8 cellular contexts compared by ENCODE assay signal in the genomic region with DNA sequence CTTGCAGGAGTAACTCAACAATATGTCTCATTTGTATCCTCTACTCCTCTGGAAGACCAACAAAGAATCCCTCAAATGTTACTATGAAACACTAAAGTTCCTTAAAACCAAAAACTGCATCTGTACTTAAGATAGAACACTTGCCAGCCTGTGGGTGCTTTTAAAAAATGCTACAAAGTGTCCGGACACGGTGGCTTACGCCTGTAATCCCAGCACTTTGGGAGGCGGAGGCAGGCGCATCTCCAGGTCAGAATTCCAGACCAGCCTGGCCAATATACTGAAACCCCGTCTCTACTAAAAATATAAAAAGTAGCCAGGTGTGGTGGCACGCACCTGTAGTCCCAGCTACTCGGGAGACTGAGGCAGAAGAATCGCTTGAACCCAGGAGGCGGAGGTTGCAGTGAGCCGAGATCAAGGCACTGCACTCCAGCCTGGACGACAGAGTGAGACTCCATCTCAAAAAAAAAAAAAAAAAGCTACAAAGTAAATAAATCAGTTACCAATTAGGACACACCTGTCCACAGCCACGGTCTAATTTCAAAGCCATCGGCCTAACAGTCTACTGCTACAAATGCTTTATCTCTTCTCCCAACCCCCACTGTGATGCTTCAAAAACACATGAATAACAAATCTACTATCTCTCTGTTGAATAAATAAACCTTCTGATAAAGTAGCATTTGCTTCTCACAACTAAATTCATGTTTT. TPM values are rescaled to one million over a fixed set of nuclear protein-coding genes. Genes with fewer than 3 reads are reported as not detected.
DNase-seq lines count a peak whose midpoint lies in the region; ATAC-seq, FAIRE-seq and TF ChIP-seq lines count a peak whose summit lies in the region.
"Not testable (repeated sequence)": the region's sequence is repeated elsewhere in the genome, so short reads cannot be mapped to it uniquely, and the experiment has no call there.

No MANE protein-coding gene starts in this region.

- peak overlapping the region; percentile 56 for H3K4me2 ChIP-seq in GM12878 (ENCODE audit: control insufficient read depth, insufficient read depth)

- H3K4me1 ChIP-seq in GM12878 (ENCODE audit: control insufficient read depth, insufficient read depth, low read length): not testable (repeated sequence)
- H3K4me1 ChIP-seq in spleen: peaks cover 33 to 80% (median 69%) of the 10 kb centered on the region in 6 donors

- not testable (repeated sequence) for ATAC-seq in CD4-positive, alpha-beta T cell (ENCODE audit: poor library complexity); GM12878; naive B cell (ENCODE audit: low read depth in 2 of 2)

- not testable (repeated sequence) for DNase-seq in CD4-positive, alpha-beta T cell; HL-60 (ENCODE audit: low read depth in 1 of 2, low spot score in 1 of 2); GM12878 (ENCODE audit: low read depth, low spot score); glutamatergic neuron; naive B cell
- DNase-seq in NCI-H2196 treated with DMSO at 0.1 percent for 48 hours (lab: John Stamatoyannopoulos, UW; ENCODE audit: unreplicated experiment) (peak; percentile 24), spleen (peak; percentile 15)

- H3K27me3 ChIP-seq in CD4-positive, alpha-beta T cell (ENCODE audit: control insufficient read depth, insufficient read depth, low read length); HL-60 (ENCODE audit: insufficient read depth, poor library complexity, severe bottlenecking); GM12878 (replicated peaks in 1 of 2; ENCODE audit: control insufficient read depth in 2 of 2, insufficient read depth in 2 of 2, low read length in 1 of 2); spleen (replicated peaks in 1 of 7): not testable (repeated sequence)

- not testable (repeated sequence) for H4K20me1 ChIP-seq in GM12878 (ENCODE audit: control insufficient read depth, insufficient read depth)

- not testable (repeated sequence) for TF ChIP-seq RAD21 in GM12878 (IDR thresholded peaks at IDR 0.05; ENCODE audit: insufficient read depth, low read depth, low read length)

- RAD21 ChIA-PET in GM12878 (lab: Charles Lee; ENCODE audit: unreplicated experiment): interaction anchor here (1.2 kb wide), 1 partner anchor 105 kb away, joined by 3 read pairs; no protein-coding TSS in a partner anchor

- TF ChIP-seq EP300 in GM12878 (IDR thresholded peaks at IDR 0.05; ENCODE audit: borderline replicate concordance in 1 of 2, control insufficient read depth in 1 of 2, low read depth in 2 of 2, low read length in 2 of 2): not testable (repeated sequence)

- TF ChIP-seq CTCF in CD4-positive, alpha-beta T cell (IDR thresholded peaks at IDR 0.05); HL-60 (IDR thresholded peaks at IDR 0.05; ENCODE audit: insufficient read depth, low read length); VCaP (conservative IDR thresholded peaks at IDR 0.05); GM12878 (IDR thresholded peaks at IDR 0.05 in 2 of 3, conservative IDR thresholded peaks at IDR 0.05 in 1 of 3; ENCODE audit: control insufficient read depth in 2 of 3, extremely low read depth in 1 of 3, insufficient read depth in 1 of 3, low read depth in 3 of 3, low read length in 3 of 3); glutamatergic neuron (IDR thresholded peaks at IDR 0.05; ENCODE audit: partially characterized antibody, unreplicated experiment); spleen (IDR thresholded peaks at IDR 0.05 in 8 of 11, conservative IDR thresholded peaks at IDR 0.05 in 3 of 11): not testable (repeated sequence)

- not testable (repeated sequence) for H3K27me3 Mint-ChIP-seq in CD4-positive, alpha-beta T cell; glutamatergic neuron (ENCODE audit: unreplicated experiment); naive B cell

- H3K9me3 Mint-ChIP-seq in CD4-positive, alpha-beta T cell; glutamatergic neuron (ENCODE audit: unreplicated experiment); naive B cell: not testable (repeated sequence)

- not testable (repeated sequence) for H3K9me3 ChIP-seq in CD4-positive, alpha-beta T cell (ENCODE audit: control insufficient read depth, low read length); GM12878 (replicated peaks; ENCODE audit: control insufficient read depth, insufficient read depth, low read length); spleen

- H3K4me3 ChIP-seq in HL-60 (replicated peaks; ENCODE audit: insufficient read depth, low read length) (peak overlapping the region; percentile 3; the same call in 1 of the 2 replicates), GM12878 (peak overlapping the region; percentile 99), spleen (peak overlapping the region in 1 of 8 donors; percentile 73)

- intact Hi-C loops in CD4-positive, alpha-beta T cell (cut with DNase I, micrococcal nuclease): loop anchor here (5.0 to 10.0 kb wide), 3 partner anchors 50 to 952 kb away; partner anchors contain the start of gene KHDRBS1 (in 1 of the 2)
- intact Hi-C loops in GM12878 (cut with micrococcal nuclease; ENCODE audit: unreplicated experiment): loop anchor here (5.0 kb wide), 1 partner anchor 50 kb away; no protein-coding TSS in a partner anchor
- intact Hi-C loops in spleen (cut with DNase I; ENCODE audit: low total_unique reads): not testable (repeated sequence)

- not testable (repeated sequence) for H2AFZ ChIP-seq in GM12878 (ENCODE audit: control insufficient read depth, low read depth, low read length)

- not testable (repeated sequence) for H3K36me3 ChIP-seq in GM12878 (ENCODE audit: control insufficient read depth in 2 of 2, insufficient read depth in 2 of 2, low read length in 1 of 2)
- peaks cover 2 to 43% (median 17%) of the 10 kb centered on the region in 6 donors for H3K36me3 ChIP-seq in spleen

- not testable (repeated sequence) for BruUV-seq in GM12878 (replicated peaks; lab: Mats Ljungman, UMichigan)

- peak overlapping the region; percentile 93 for H3K4me3 Mint-ChIP-seq in CD4-positive, alpha-beta T cell
- H3K4me3 Mint-ChIP-seq in glutamatergic neuron (ENCODE audit: unreplicated experiment) (peak overlapping the region; percentile 99), naive B cell (peak overlapping the region in 6 of 8 donors; percentile 13 to 98 (median 71))

- peaks cover 78% of the 10 kb centered on the region for H3K79me2 ChIP-seq in GM12878 (ENCODE audit: control insufficient read depth, insufficient read depth, low read length)

- TF ChIP-seq POLR2A in GM12878 (IDR thresholded peaks at IDR 0.05; ENCODE audit: low read depth, low read length); spleen (IDR thresholded peaks at IDR 0.05): not testable (repeated sequence)

- whole genome bisulfite sequencing in GM12878 (ENCODE audit: insufficient coverage, insufficient replicate concordance, low lambda C conversion rate, missing lambda C conversion rate): 78% methylated on average over 13 of the region's 14 CpGs
- 73 to 78% (median 77%) methylated on average over 14 of the region's 14 CpGs for WGBS in spleen, 5 donors

- peaks cover 63% of the 10 kb centered on the region for H3K36me3 Mint-ChIP-seq in CD4-positive, alpha-beta T cell (ENCODE audit: low read depth)
- H3K36me3 Mint-ChIP-seq in glutamatergic neuron (ENCODE audit: unreplicated experiment); naive B cell: not testable (repeated sequence)

- in situ Hi-C loops in GM12878 (cut with MboI): not testable (repeated sequence)

- FAIRE-seq in GM12878 (lab: Jason Lieb, UNC): not testable (repeated sequence)

- peak overlapping the region; percentile 95 for H3K27ac Mint-ChIP-seq in CD4-positive, alpha-beta T cell
- H3K27ac Mint-ChIP-seq in glutamatergic neuron (ENCODE audit: unreplicated experiment): peak overlapping the region; percentile 9
- H3K27ac Mint-ChIP-seq in naive B cell: peak overlapping the region in 4 of 6 donors; percentile 62 to 99 (median 69)

- POLR2A ChIA-PET in CD4-positive, alpha-beta T cell (lab: Charles Lee): not testable (repeated sequence)
- POLR2A ChIA-PET in GM12878 (lab: Charles Lee): interaction anchor here (1.0 kb wide), 1 partner anchor 22 kb away, joined by 3 read pairs; no protein-coding TSS in a partner anchor

- peaks cover 61% of the 10 kb centered on the region for H3K4me1 Mint-ChIP-seq in CD4-positive, alpha-beta T cell (ENCODE audit: low read depth)
- peaks cover 11% of the 10 kb centered on the region for H3K4me1 Mint-ChIP-seq in glutamatergic neuron (ENCODE audit: low read depth, unreplicated experiment)
- H3K4me1 Mint-ChIP-seq in naive B cell: peaks cover 31 to 67% (median 64%) of the 10 kb centered on the region in 3 donors

- H3K9ac ChIP-seq in GM12878 (ENCODE audit: control insufficient read depth, insufficient read depth, low read length): peak overlapping the region; percentile 15; the same call in 1 of the 2 replicates

- SMC1A ChIA-PET in GM12878 (lab: Charles Lee; ENCODE audit: uncharacterized antibody, unreplicated experiment): not testable (repeated sequence)

- CTCF ChIA-PET in CD4-positive, alpha-beta T cell (lab: Charles Lee): interaction anchor here (0.7 kb wide), 1 partner anchor 34 kb away, joined by 3 read pairs; no protein-coding TSS in a partner anchor
- CTCF ChIA-PET in GM12878 (lab: Yijun Ruan, JAX): not testable (repeated sequence)

- not testable (repeated sequence) for H3K27ac ChIP-seq in CD4-positive, alpha-beta T cell (ENCODE audit: low read depth, low read length); HL-60 (replicated peaks)
- H3K27ac ChIP-seq in VCaP (peak overlapping the region; percentile 92), GM12878 (ENCODE audit: control insufficient read depth, insufficient read depth) (peak overlapping the region; percentile 96; the same call in 1 of the 2 replicates), spleen (peak overlapping the region in 3 of 8 donors; percentile 91 to 94 (median 94))

RNA-seq across cellular contexts. Expression of gene PUM1, which starts 3.2 kb away (rescaled TPM):
- 100 to 1,000 TPM; 190 to 202 TPM for total RNA-seq in CD4-positive, alpha-beta T cell
- total RNA-seq in GM12878 (2013; cell fraction: nucleolus; rRNA removed): 230 and 238 TPM in 2 replicates
- 43.2 and 43.9 TPM in 2 replicates for total RNA-seq in GM12878 (2014; rRNA removed)
- 41.5 and 42.2 TPM in 2 replicates for total RNA-seq in GM12878 (2014; rRNA removed; fragmentation: Illumina TruSeq; extraction: Trizol)
- total RNA-seq in GM12878 (2021): 67.6 and 75.3 TPM in 2 replicates
- polyA plus RNA-seq in GM12878 (2011; ENCODE audit: low read depth): 18.6 TPM
- 41.4 and 52.4 TPM in 2 replicates for polyA plus RNA-seq in GM12878 (2011; rRNA removed)
- 78.5 and 91.3 TPM in 2 replicates for polyA plus RNA-seq in GM12878 (2011; cell fraction: cytosol; rRNA removed)
- 75.1 and 85.8 TPM in 2 replicates for polyA plus RNA-seq in GM12878 (2011; cell fraction: nucleus; rRNA removed)
- polyA plus RNA-seq in GM12878 (2012): 28.9 and 39.0 TPM in 2 replicates
- polyA plus RNA-seq in GM12878 (2014; fragmentation: Illumina TruSeq; extraction: Trizol): 39.2 and 43.5 TPM in 2 replicates
- 10 to 100 TPM; 21.4 to 27.4 TPM for polyA plus RNA-seq in GM12878 (2014; fragmentation: Nextera tagmentation; extraction: Ambion mirVana)
- 41.0 and 44.1 TPM in 2 replicates for polyA plus RNA-seq in GM12878 (2014; rRNA removed)
- polyA plus RNA-seq in GM12878 (2016; fragmentation: Nextera tagmentation; extraction: Ambion mirVana): 10 to 100 TPM; 43.4 to 47.7 TPM
- 200 and 344 TPM in 2 replicates for polyA minus RNA-seq in GM12878 (2011; rRNA and poly(A)+ RNA removed)
- polyA minus RNA-seq in GM12878 (2011; cell fraction: cytosol; rRNA and poly(A)+ RNA removed): 38.2 and 53.0 TPM in 2 replicates
- 83.1 and 154 TPM in 2 replicates for polyA minus RNA-seq in GM12878 (2011; cell fraction: nucleus; rRNA and poly(A)+ RNA removed)
- total RNA-seq in glutamatergic neuron (ENCODE audit: unreplicated experiment): 188 TPM
- polyA plus RNA-seq in naive B cell (ENCODE audit: low read depth in 6 of 6): 100 to 1,000 TPM in 5 of 6 donors, 10 to 100 TPM in 1; 93.0 to 121 (median 109) TPM
- total RNA-seq in spleen: 100 to 1,000 TPM in 4 of 7 donors, 10 to 100 TPM in 3; 78.7 to 122 (median 112) TPM
- polyA plus RNA-seq in spleen: 10 to 100 TPM; 14.9 to 22.3 (median 16.7) TPM

Comparison
In these comparisons a context has a peak if more than half of its experiments do, and no peak if none do; other contexts are left out.
1. H3K27ac Mint-ChIP-seq: peak in every context shown above with its lines; median percentile 95 in CD4-positive, alpha-beta T cell; 69 in naive B cell; 9 in glutamatergic neuron.